In genomic region chr22:20360866-20361751, GRCh38 we compare ENCODE assay signal across 1 cellular context.
TF ChIP-seq lines count a peak whose summit lies in the region.

No MANE protein-coding gene starts in this region.

TF ChIP-seq in GM12878, 131 proteins besides CTCF, POLR2A, EP300 and RAD21:
- TF ChIP-seq BCL3 (IDR thresholded peaks at IDR 0.05; ENCODE audit: borderline replicate concordance, insufficient read depth, low read depth, low read length, poor library complexity, severe bottlenecking): peak; percentile 12
